In the genomic region with DNA sequence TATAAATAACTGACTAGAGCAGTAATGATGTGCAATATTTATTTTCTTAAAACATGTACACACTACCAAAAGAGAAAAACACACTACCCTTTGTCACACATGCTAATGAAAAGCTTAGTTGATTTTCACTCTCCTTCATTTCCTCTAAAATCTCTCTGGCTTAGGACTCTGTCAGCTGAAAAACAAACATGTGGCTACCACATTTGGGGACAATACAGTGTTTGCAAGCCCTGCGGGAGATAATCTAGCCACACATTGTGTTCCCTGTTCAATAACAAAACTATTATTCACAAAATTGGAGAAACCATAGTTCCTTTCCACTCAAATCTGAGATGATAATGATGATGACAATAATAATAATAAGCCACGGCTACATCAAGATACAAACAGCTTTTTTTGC, we compare ENCODE assay signal across 22 cellular contexts. TPM values are rescaled to one million over a fixed set of nuclear protein-coding genes. Genes with fewer than 3 reads are reported as not detected.
A peak's percentile ranks its signal among the peaks of the same experiment; 100 is the strongest.
DNase-seq lines count a peak whose midpoint lies in the region; ATAC-seq and TF ChIP-seq lines count a peak whose summit lies in the region.
"Had no signal": no experiment of that assay in that cellular context is flagged by ENCODE, and none has a peak within 500 bp of the region (broad histone marks: within the 10 kb centered on the region; RNA-seq: fewer than 3 reads in every experiment).

No MANE protein-coding gene starts in this region.

- no peak for TF ChIP-seq CTCF in HFFc6 (IDR thresholded peaks at IDR 0.05)

- H3K27ac Mint-ChIP-seq in HFFc6 = peak overlapping the region; percentile 79
- H3K27ac Mint-ChIP-seq: CD8-positive, alpha-beta memory T cell had no signal

- intact Hi-C loops in left colon (cut with DNase I, micrococcal nuclease) (no loop called here), aorta (cut with DNase I) (no loop called here)

- peak overlapping the region; percentile 70 for H3K4me3 Mint-ChIP-seq in HFFc6
- H3K4me3 Mint-ChIP-seq: CD8-positive, alpha-beta memory T cell had no signal

- H3K4me1 Mint-ChIP-seq in HFFc6 (ENCODE audit: low read depth) = peaks cover 53% of the 10 kb centered on the region

- H3K27ac ChIP-seq in aorta (ENCODE audit: low read depth in 1 of 2, low read length in 2 of 2) = no peak overlapping the region
- H3K27ac ChIP-seq: Peyer's patch had no signal

- H3K9me3 Mint-ChIP-seq in HFFc6 = no peaks in the 10 kb centered on the region
- H3K9me3 Mint-ChIP-seq: CD8-positive, alpha-beta memory T cell had no signal

- no peak overlapping the region for H3K4me3 ChIP-seq in aorta (ENCODE audit: low read length in 2 of 2)
- H3K4me3 ChIP-seq: Peyer's patch had no signal

- H3K27me3 ChIP-seq in aorta (ENCODE audit: control insufficient read depth in 1 of 2, insufficient read depth in 2 of 2, low read length in 1 of 2) = no peaks in the 10 kb centered on the region

- H3K36me3 Mint-ChIP-seq in HFFc6 (ENCODE audit: low read depth) = peaks cover 7% of the 10 kb centered on the region
- H3K36me3 Mint-ChIP-seq: CD8-positive, alpha-beta memory T cell had no signal

- peaks cover 1 to 3% of the 10 kb centered on the region in 2 donors for H3K4me1 ChIP-seq in aorta (ENCODE audit: control insufficient read depth in 1 of 2, insufficient read depth in 2 of 2, low read length in 2 of 2)

- 23 to 26% methylated on average over 2 of the region's 2 CpGs for WGBS in aorta, 2 donors

- DNase-seq in HFFc6 (no peak), NCI-H748 (lab: John Stamatoyannopoulos, UW; ENCODE audit: unreplicated experiment) (peak; percentile 72), medulla oblongata (ENCODE audit: extremely low spot score) (peak; percentile 25), left colon (no peak), aorta (no peak), iPS-NIHi7 (ENCODE audit: extremely low spot score) (no peak)
- DNase-seq in activated effector memory CD4-positive, alpha-beta T cell treated with Interleukin-2 at 50 U/mL for 16 hours = no peak
- DNase-seq: ACHN; AML-193; C1 segment of cervical spinal cord; CD8-positive, alpha-beta memory T cell; GOT3; HCEC 1CT; Karpas-422; MV-4-11; NCI-H1105 treated with DMSO at 0.1 percent for 48 hours; NCI-H187; NCI-H774; Peyer's patch had no signal

- H3K27me3 Mint-ChIP-seq in HFFc6 (ENCODE audit: insufficient read depth) = peaks cover 3% of the 10 kb centered on the region

- ATAC-seq in left colon (no peak), aorta (ENCODE audit: low FRiP score) (no peak)
- ATAC-seq: SK-N-SH treated with all-trans-retinoic acid at 6 μM for 48 hours had no signal

- H3K9me3 ChIP-seq in aorta (ENCODE audit: control insufficient read depth, low read length) = no peaks in the 10 kb centered on the region
- H3K9me3 ChIP-seq: Peyer's patch had no signal

- H3K36me3 ChIP-seq in aorta (ENCODE audit: control insufficient read depth in 1 of 2, insufficient read depth in 2 of 2, low read length in 1 of 2) = no peaks in the 10 kb centered on the region
- H3K36me3 ChIP-seq: Peyer's patch had no signal

RNA-seq across cellular contexts. Expression of a gene that starts 3.5 kb away (rescaled TPM):
- 1,000 to 10,000 TPM in 3 of 6 experiments, 100 to 1,000 TPM in 3; 890 to 1,151 (median 989) TPM for total RNA-seq in HFFc6 (2021; fragmentation: NEBNext Ultra II Directional; extraction: Animal tissue kit (Norgen Biotek cat#: 25700))
- total RNA-seq in left colon (1 to 10 TPM; 2.4 to 7.5 TPM), aorta (100 to 1,000 TPM in 1 of 2 donors, 10 to 100 TPM in 1; 40.9 to 125 TPM)
- polyA plus RNA-seq in aorta = 1 to 10 TPM; 6.6 to 8.6 TPM
- total RNA-seq: CD8-positive, alpha-beta memory T cell; OCI-LY7 had no signal
- polyA plus RNA-seq: CD8-positive, alpha-beta memory T cell had no signal

RNA-seq across cellular contexts. Expression of a gene that starts 47.8 kb away (rescaled TPM):
- total RNA-seq in HFFc6 (2021; fragmentation: NEBNext Ultra II Directional; extraction: Animal tissue kit (Norgen Biotek cat#: 25700)) = under 1 TPM in 5 of 6 experiments, not detected in 1; 0.10 to 0.28 (median 0.16) TPM
- total RNA-seq in left colon (not detected), aorta (under 1 TPM; 0.52 to 0.75 TPM)
- polyA plus RNA-seq in aorta = under 1 TPM in 1 of 2 donors, not detected in 1; 0.08 TPM
- total RNA-seq: M059J, OCI-LY7 had no signal
- polyA plus RNA-seq: CD8-positive, alpha-beta memory T cell had no signal

Comparison
In these comparisons a context has a peak if more than half of its experiments do, and no peak if none do; other contexts are left out.
1. DNase-seq: peak in NCI-H748 (single experiment) and medulla oblongata (single experiment); none in HFFc6 (single experiment), left colon (0 of 2), aorta (0 of 2), iPS-NIHi7 (single experiment) and activated effector memory CD4-positive, alpha-beta T cell treated with Interleukin-2 at 50 U/mL for 16 hours (single experiment).
2. RNA of a gene that starts 3.5 kb away (total RNA-seq): 890 to 1,151 TPM in HFFc6; 40.9 to 125 TPM in aorta and 2.4 to 7.5 TPM in left colon; every median in the first group is over 4 times any median in the second.